ENCODE assay signal across 8 cellular contexts in genomic region chrX:53284684-53285447, GRCh38. TPM values are rescaled to one million over a fixed set of nuclear protein-coding genes. Genes with fewer than 3 reads are reported as not detected.
DNase-seq lines count a peak whose midpoint lies in the region; ATAC-seq and TF ChIP-seq lines count a peak whose summit lies in the region.

No MANE protein-coding gene starts in this region.

- H3K27me3 ChIP-seq in MG63: no peaks in the 10 kb centered on the region

- CTCF ChIA-PET in AG04449 (lab: Yijun Ruan, JAX): interaction anchor here (0.8 to 5.3 kb wide), 20 partner anchors 9 to 197 kb away, joined by 3 to 46 read pairs (median 8); no protein-coding TSS in a partner anchor

- DNase-seq in AG04449 (ENCODE audit: low read depth, low spot score) (no peak), GM13976 (ENCODE audit: low spot score) (peak; percentile 76), MG63 (peak; percentile 30), UCSD-AML1 (lab: John Stamatoyannopoulos, UW; ENCODE audit: unreplicated experiment) (peak; percentile 65), cardiac fibroblast (ENCODE audit: low read depth in 2 of 2) (peak; percentile 37 to 44), left colon (peak; percentile 40 to 70)
- peak; percentile 12 to 33 for DNase-seq in stimulated activated CD4-positive, alpha-beta T cell treated with anti-CD3 and anti-CD28 coated beads, Interleukin-4, amount 100 ng/mL, for 4 hours

- no peaks in the 10 kb centered on the region for H3K36me3 ChIP-seq in MG63

- no peaks in the 10 kb centered on the region for H3K9me3 ChIP-seq in MG63

- POLR2A ChIA-PET in AG04449 (lab: Yijun Ruan, JAX): no interaction called here

- peak; percentile 36 for ATAC-seq in left colon
- ATAC-seq in GM21619 (IDR thresholded peaks at IDR 0.05; ENCODE audit: unreplicated experiment): no peak

- intact Hi-C loops in left colon (cut with DNase I, micrococcal nuclease): no loop called here

- in situ Hi-C loops in GM13976 (cut with MboI; ENCODE audit: low sequenced_read_pairs, unreplicated experiment): no loop called here

- TF ChIP-seq CTCF in AG04449 (IDR thresholded peaks at IDR 0.05; ENCODE audit: insufficient read depth, low read length, missing control alignments) (peak; percentile 79), GM13976 (IDR thresholded peaks at IDR 0.05; ENCODE audit: borderline replicate concordance, control extremely low read depth, extremely low read depth, insufficient read depth, missing control alignments) (peak; percentile 82), cardiac fibroblast (IDR thresholded peaks at IDR 0.05; ENCODE audit: low read depth, low read length) (peak; percentile 74)

- H3K4me3 ChIP-seq in AG04449 (ENCODE audit: low read depth, low read length): no peak overlapping the region
- no peak overlapping the region for H3K4me3 ChIP-seq in MG63
- no peak overlapping the region for H3K4me3 ChIP-seq in cardiac fibroblast (replicated peaks in 1 of 2; ENCODE audit: low read depth in 2 of 2, low read length in 2 of 2)

RNA-seq across cellular contexts. Expression of gene IQSEC2, which starts 3.5 kb away (rescaled TPM):
- total RNA-seq in MG63 (2014; rRNA removed; shearing (Covaris generic); ENCODE audit: low replicate concordance): 3.4 and 5.7 TPM in 2 replicates
- 10 to 100 TPM; 32.1 to 32.9 TPM for total RNA-seq in left colon

RNA-seq across cellular contexts. Expression of gene KDM5C, which starts 59.9 kb away (rescaled TPM):
- total RNA-seq in MG63 (2014; rRNA removed; shearing (Covaris generic); ENCODE audit: low replicate concordance): 43.1 and 63.8 TPM in 2 replicates
- 100 to 1,000 TPM; 105 to 110 TPM for total RNA-seq in left colon
